Comparison of ENCODE assay signal across 11 cellular contexts in the genomic region with DNA sequence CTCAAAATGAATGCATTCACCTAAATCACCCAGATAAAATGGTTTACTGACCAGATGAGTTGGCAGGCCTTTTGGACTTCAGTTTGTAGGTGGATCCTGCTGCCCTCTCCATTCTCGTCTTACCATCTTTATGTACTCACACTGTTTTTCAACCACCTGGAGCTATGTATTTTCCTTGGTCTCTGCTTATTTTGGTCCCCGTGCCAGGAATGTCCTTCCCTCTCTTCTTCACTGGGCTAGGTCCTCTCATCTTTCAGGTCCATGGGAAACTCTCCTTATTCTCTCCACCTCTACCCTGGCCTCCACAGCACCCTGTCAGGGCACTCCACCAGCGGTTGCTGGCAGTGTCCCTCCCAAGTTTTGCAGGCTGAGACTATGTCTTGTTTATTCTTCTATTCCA. TPM values are rescaled to one million over a fixed set of nuclear protein-coding genes. Genes with fewer than 3 reads are reported as not detected.
DNase-seq lines count a peak whose midpoint lies in the region; ATAC-seq lines count a peak whose summit lies in the region.
"Had no signal": no experiment of that assay in that cellular context is flagged by ENCODE, and none has a peak within 500 bp of the region (broad histone marks: within the 10 kb centered on the region; RNA-seq: fewer than 3 reads in every experiment).

No MANE protein-coding gene starts in this region.

- intact Hi-C loops in naive thymus-derived CD4-positive, alpha-beta T cell (cut with micrococcal nuclease): loop anchor here (5.0 to 10.0 kb wide), 6 partner anchors 78 to 1020 kb away; partner anchors contain the start of genes HERC3 (in 1 of the 2), PPM1K (in 1 of the 2) and PYURF (in 1 of the 2)
- intact Hi-C loops in sciatic nerve (cut with DNase I): no loop called here

- peaks cover 50 to 79% (median 74%) of the 10 kb centered on the region in 10 experiments for H3K4me1 ChIP-seq in BLaER1 treated with 17β-estradiol and CSF1 and Interleukin-3, amounts not matched to agents 10 nM and 100 nM
- peaks cover 61% of the 10 kb centered on the region for H3K4me1 ChIP-seq in CD8-positive, alpha-beta memory T cell (ENCODE audit: insufficient read depth, low read length)
- peaks cover 32 to 43% of the 10 kb centered on the region in 2 donors for H3K4me1 ChIP-seq in naive thymus-derived CD4-positive, alpha-beta T cell (ENCODE audit: control insufficient read depth in 2 of 2, insufficient read depth in 2 of 2, low read length in 2 of 2)

- POLR2A ChIA-PET in CD8-positive, alpha-beta memory T cell (lab: Charles Lee): interaction anchor here (0.9 kb wide), 1 partner anchor 16 kb away, joined by 3 read pairs; no protein-coding TSS in a partner anchor
- POLR2A ChIA-PET in naive thymus-derived CD4-positive, alpha-beta T cell (lab: Charles Lee): interaction anchor here (0.9 to 1.7 kb wide), 3 partner anchors 11 to 16 kb away, joined by 3 to 7 read pairs (median 3); no protein-coding TSS in a partner anchor

- H3K4me1 Mint-ChIP-seq in CD8-positive, alpha-beta memory T cell: peaks cover 64 to 80% (median 78%) of the 10 kb centered on the region in 3 donors
- H3K4me1 Mint-ChIP-seq in naive thymus-derived CD4-positive, alpha-beta T cell: peaks cover 48 to 88% (median 74%) of the 10 kb centered on the region in 7 donors

- H3K9me3 ChIP-seq in BLaER1 treated with 17β-estradiol and CSF1 and Interleukin-3, amounts not matched to agents 10 nM and 100 nM (replicated peaks in 1 of 11): no peaks in the 10 kb centered on the region
- H3K9me3 ChIP-seq in CD8-positive, alpha-beta memory T cell (ENCODE audit: low read length): no peaks in the 10 kb centered on the region
- H3K9me3 ChIP-seq in naive thymus-derived CD4-positive, alpha-beta T cell (ENCODE audit: control insufficient read depth in 2 of 3, low read length in 3 of 3): no peaks in the 10 kb centered on the region

- peak overlapping the region in 8 of 11 experiments; percentile 6 to 80 (median 48); a peak in 13 of 22 replicates for H3K27ac ChIP-seq in BLaER1 treated with 17β-estradiol and CSF1 and Interleukin-3, amounts not matched to agents 10 nM and 100 nM
- no peak overlapping the region for H3K27ac ChIP-seq in CD8-positive, alpha-beta memory T cell (ENCODE audit: low read depth, low read length)
- peak overlapping the region; percentile 81 for H3K27ac ChIP-seq in naive thymus-derived CD4-positive, alpha-beta T cell (ENCODE audit: low read depth, low read length)

- H3K27me3 ChIP-seq in BLaER1 treated with 17β-estradiol and CSF1 and Interleukin-3, amounts not matched to agents 10 nM and 100 nM: peaks cover 0 to 23% (median 14%) of the 10 kb centered on the region in 11 experiments; a peak in 7 of 22 replicates
- no peaks in the 10 kb centered on the region for H3K27me3 ChIP-seq in CD8-positive, alpha-beta memory T cell (ENCODE audit: insufficient read depth, low read length, poor library complexity, severe bottlenecking)
- H3K27me3 ChIP-seq in naive thymus-derived CD4-positive, alpha-beta T cell (ENCODE audit: control insufficient read depth in 2 of 2, insufficient read depth in 2 of 2, low read length in 2 of 2): no peaks in the 10 kb centered on the region

- H3K9me3 Mint-ChIP-seq in CD8-positive, alpha-beta memory T cell: no peaks in the 10 kb centered on the region
- no peaks in the 10 kb centered on the region for H3K9me3 Mint-ChIP-seq in activated naive CD4-positive, alpha-beta T cell treated with anti-CD3 and anti-CD28 coated beads, Interleukin-2, amount 50 U/mL, for 72 hours
- H3K9me3 Mint-ChIP-seq in naive thymus-derived CD4-positive, alpha-beta T cell: no peaks in the 10 kb centered on the region
- H3K9me3 Mint-ChIP-seq: endodermal cell had no signal

- peak overlapping the region; percentile 79 to 100 (median 97) for H3K27ac Mint-ChIP-seq in CD8-positive, alpha-beta memory T cell
- peak overlapping the region; percentile 60 to 76 for H3K27ac Mint-ChIP-seq in activated naive CD4-positive, alpha-beta T cell treated with anti-CD3 and anti-CD28 coated beads, Interleukin-2, amount 50 U/mL, for 72 hours
- H3K27ac Mint-ChIP-seq in naive thymus-derived CD4-positive, alpha-beta T cell: peak overlapping the region; percentile 67 to 98 (median 86)
- H3K27ac Mint-ChIP-seq: endodermal cell had no signal

- H3K4me3 ChIP-seq in BLaER1 treated with 17β-estradiol and CSF1 and Interleukin-3, amounts not matched to agents 10 nM and 100 nM: peak overlapping the region in 5 of 10 experiments; percentile 80 to 99 (median 85); a peak in 7 of 20 replicates
- peak overlapping the region; percentile 84 for H3K4me3 ChIP-seq in CD8-positive, alpha-beta memory T cell (ENCODE audit: low read length)
- peak overlapping the region; percentile 93 for H3K4me3 ChIP-seq in naive thymus-derived CD4-positive, alpha-beta T cell (ENCODE audit: low read length)

- H3K36me3 Mint-ChIP-seq in CD8-positive, alpha-beta memory T cell: peaks cover 2 to 13% (median 5%) of the 10 kb centered on the region in 3 donors
- peaks cover 10 to 28% of the 10 kb centered on the region in 2 donors for H3K36me3 Mint-ChIP-seq in activated naive CD4-positive, alpha-beta T cell treated with anti-CD3 and anti-CD28 coated beads, Interleukin-2, amount 50 U/mL, for 72 hours
- H3K36me3 Mint-ChIP-seq in naive thymus-derived CD4-positive, alpha-beta T cell: peaks cover 0 to 35% (median 0%) of the 10 kb centered on the region in 5 donors

- CTCF ChIA-PET in CD8-positive, alpha-beta memory T cell (lab: Charles Lee): interaction anchor here (0.7 to 2.5 kb wide), 7 partner anchors 8 to 130 kb away, joined by 3 to 9 read pairs (median 4); no protein-coding TSS in a partner anchor
- CTCF ChIA-PET in naive thymus-derived CD4-positive, alpha-beta T cell (lab: Charles Lee): interaction anchor here (0.8 kb wide), 1 partner anchor 15 kb away, joined by 4 read pairs; no protein-coding TSS in a partner anchor

- no peak for ATAC-seq in activated naive CD4-positive, alpha-beta T cell treated with anti-CD3 and anti-CD28 coated beads, Interleukin-2, amount 50 U/mL, for 72 hours
- ATAC-seq in naive thymus-derived CD4-positive, alpha-beta T cell: no peak
- ATAC-seq in sciatic nerve (no peak), GM21515 (IDR thresholded peaks at IDR 0.05; ENCODE audit: unreplicated experiment) (no peak)

- peak overlapping the region; percentile 89 to 98 (median 96) for H3K4me3 Mint-ChIP-seq in CD8-positive, alpha-beta memory T cell
- peak overlapping the region; percentile 34 to 99 (median 94) for H3K4me3 Mint-ChIP-seq in naive thymus-derived CD4-positive, alpha-beta T cell
- H3K4me3 Mint-ChIP-seq: endodermal cell had no signal

- H3K4me2 ChIP-seq in BLaER1 treated with 17β-estradiol and CSF1 and Interleukin-3, amounts not matched to agents 10 nM and 100 nM: peak overlapping the region; percentile 79 to 98 (median 91)

- H4K20me1 ChIP-seq in BLaER1 treated with 17β-estradiol and CSF1 and Interleukin-3, amounts not matched to agents 10 nM and 100 nM: no peaks in the 10 kb centered on the region

- peak overlapping the region in 4 of 11 experiments; percentile 23 to 86 (median 62); a peak in 3 of 22 replicates for H3K9ac ChIP-seq in BLaER1 treated with 17β-estradiol and CSF1 and Interleukin-3, amounts not matched to agents 10 nM and 100 nM

- DNase-seq in CD8-positive, alpha-beta memory T cell: no peak
- DNase-seq in activated naive CD4-positive, alpha-beta T cell treated with anti-CD3 and anti-CD28 coated beads, Interleukin-2, amount 50 U/mL, for 72 hours (ENCODE audit: low spot score in 2 of 2): no peak
- no peak for DNase-seq in naive thymus-derived CD4-positive, alpha-beta T cell
- DNase-seq in sciatic nerve (ENCODE audit: low spot score) (no peak), amniotic stem cell (lab: John Stamatoyannopoulos, UW) (no peak)
- DNase-seq: anterior cingulate cortex; endodermal cell; NCI-H510A treated with DMSO at 0.1 percent for 48 hours; stimulated activated naive CD4-positive, alpha-beta T cell had no signal

- no peaks in the 10 kb centered on the region for H3K27me3 Mint-ChIP-seq in CD8-positive, alpha-beta memory T cell
- H3K27me3 Mint-ChIP-seq in naive thymus-derived CD4-positive, alpha-beta T cell: no peaks in the 10 kb centered on the region

- no peaks in the 10 kb centered on the region for H3K36me3 ChIP-seq in BLaER1 treated with 17β-estradiol and CSF1 and Interleukin-3, amounts not matched to agents 10 nM and 100 nM
- no peaks in the 10 kb centered on the region for H3K36me3 ChIP-seq in CD8-positive, alpha-beta memory T cell (ENCODE audit: insufficient read depth, low read length)
- H3K36me3 ChIP-seq in naive thymus-derived CD4-positive, alpha-beta T cell (ENCODE audit: control insufficient read depth in 2 of 3, insufficient read depth in 3 of 3, low read length in 3 of 3): peaks cover 0 to 9% (median 0%) of the 10 kb centered on the region in 3 experiments

RNA-seq across cellular contexts. Expression of gene GPRIN3, which starts 2.6 kb away (rescaled TPM):
- total RNA-seq in CD8-positive, alpha-beta memory T cell: 10 to 100 TPM; 15.6 to 16.2 TPM
- polyA plus RNA-seq in CD8-positive, alpha-beta memory T cell: 16.5 TPM
- 10 to 100 TPM; 12.4 to 26.1 TPM for total RNA-seq in activated naive CD4-positive, alpha-beta T cell treated with anti-CD3 and anti-CD28 coated beads, Interleukin-2, amount 50 U/mL, for 72 hours
- 10 to 100 TPM; 10.2 to 55.5 (median 24.8) TPM for total RNA-seq in naive thymus-derived CD4-positive, alpha-beta T cell
- polyA plus RNA-seq in naive thymus-derived CD4-positive, alpha-beta T cell: 1 to 10 TPM; 7.3 to 8.1 TPM
- total RNA-seq in sciatic nerve: 7.0 TPM
